Comparison of ENCODE assay signal across 41 cellular contexts in the genomic region with DNA sequence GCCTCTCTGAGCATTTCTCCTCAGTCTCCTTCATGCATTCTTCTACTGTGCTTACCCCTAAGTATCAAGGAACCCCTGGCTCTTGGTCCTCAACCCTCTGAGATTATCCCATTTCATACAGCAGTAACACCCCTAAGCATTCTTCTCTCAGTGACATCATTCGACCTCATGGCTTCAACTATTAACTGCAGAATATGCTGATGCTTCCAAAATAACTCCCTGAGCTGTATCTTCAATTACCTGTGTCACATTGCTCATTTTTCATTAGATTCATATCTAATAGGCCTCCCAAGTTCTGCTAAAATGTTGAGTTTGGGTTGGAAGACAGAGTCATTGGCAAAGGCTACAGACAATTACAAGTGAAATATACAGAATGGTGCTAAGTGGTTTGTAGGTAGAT. TPM values are rescaled to one million over a fixed set of nuclear protein-coding genes. Genes with fewer than 3 reads are reported as not detected.
DNase-seq lines count a peak whose midpoint lies in the region; ATAC-seq, FAIRE-seq and TF ChIP-seq lines count a peak whose summit lies in the region.
"Had no signal": no experiment of that assay in that cellular context is flagged by ENCODE, and none has a peak within 500 bp of the region (broad histone marks: within the 10 kb centered on the region; RNA-seq: fewer than 3 reads in every experiment).

No MANE protein-coding gene starts in this region.

- peaks cover 8% of the 10 kb centered on the region for H3K36me3 Mint-ChIP-seq in Calu3 (ENCODE audit: insufficient read depth, unreplicated experiment)
- H3K36me3 Mint-ChIP-seq: CD14-positive monocyte; CD4-positive, alpha-beta memory T cell; CD4-positive, CD25-positive, alpha-beta regulatory T cell; CD8-positive, alpha-beta memory T cell; CD8-positive, alpha-beta T cell had no signal

- TF ChIP-seq RAD21 in HepG2 (CRISPR knock-in tag; IDR thresholded peaks at IDR 0.05) (no peak), A549 (conservative IDR thresholded peaks at IDR 0.05 in 1 of 2, IDR thresholded peaks at IDR 0.05 in 1 of 2) (no peak), K562 (CRISPR knock-in tag; conservative IDR thresholded peaks at IDR 0.05 in 1 of 2, IDR thresholded peaks at IDR 0.05 in 1 of 2) (no peak)

- H3K4me1 ChIP-seq in HepG2 (ENCODE audit: insufficient read depth, low read length): peaks cover 15% of the 10 kb centered on the region
- H3K4me1 ChIP-seq in right lobe of liver: peaks cover 0 to 7% (median 0%) of the 10 kb centered on the region in 4 donors
- peaks cover 30% of the 10 kb centered on the region for H3K4me1 ChIP-seq in A549
- H3K4me1 ChIP-seq in K562 (replicated peaks in 1 of 2; ENCODE audit: control insufficient read depth in 2 of 2, insufficient read depth in 2 of 2, low read length in 2 of 2): no peaks in the 10 kb centered on the region
- H3K4me1 ChIP-seq: BE2C, Caco-2 had no signal

- H3K27me3 ChIP-seq in HepG2 (ENCODE audit: control insufficient read depth in 1 of 2, insufficient read depth in 2 of 2, low read length in 2 of 2) (peaks cover 0 to 8% of the 10 kb centered on the region in 2 experiments; a peak in 1 of 5 replicates), right lobe of liver (no peaks in the 10 kb centered on the region), K562 (ENCODE audit: control insufficient read depth in 2 of 2, insufficient read depth in 2 of 2, low read length in 2 of 2) (peaks cover 27 to 39% of the 10 kb centered on the region in 2 experiments)
- H3K27me3 ChIP-seq: BLaER1; BLaER1 treated with 17β-estradiol and CSF1 and Interleukin-3, amounts not matched to agents 10 nM and 100 nM had no signal

- H3K9me3 ChIP-seq in HepG2 (ENCODE audit: low read length) (no peaks in the 10 kb centered on the region), right lobe of liver (no peaks in the 10 kb centered on the region), A549 (no peaks in the 10 kb centered on the region), K562 (replicated peaks; ENCODE audit: control insufficient read depth, insufficient read depth, low read depth, low read length) (no peaks in the 10 kb centered on the region)
- H3K9me3 ChIP-seq: BE2C; BLaER1; BLaER1 treated with 17β-estradiol and CSF1 and Interleukin-3, amounts not matched to agents 10 nM and 100 nM; Caco-2 had no signal

- in situ Hi-C loops in HepG2 (cut with HindIII; ENCODE audit: extremely low pct_ligation_motif_present, low pct_unique_long_range_greater_than_20kb) (no loop called here), K562 (cut with MboI) (loop anchor here (25.0 kb wide), 1 partner anchor 871 kb away; no protein-coding TSS in a partner anchor)

- H2AFZ ChIP-seq in HepG2 (ENCODE audit: low read length) (no peak overlapping the region), K562 (ENCODE audit: low read depth, low read length) (no peak overlapping the region)

- H4K20me1 ChIP-seq in HepG2 (ENCODE audit: insufficient read depth, low read length) (no peaks in the 10 kb centered on the region), K562 (replicated peaks; ENCODE audit: control insufficient read depth, insufficient read depth, low read length) (no peaks in the 10 kb centered on the region)
- H4K20me1 ChIP-seq: BLaER1; BLaER1 treated with 17β-estradiol and CSF1 and Interleukin-3, amounts not matched to agents 10 nM and 100 nM had no signal

- no peak for TF ChIP-seq POLR2A in HepG2 (IDR thresholded peaks at IDR 0.05; ENCODE audit: insufficient read depth in 1 of 2, low read depth in 2 of 2, low read length in 2 of 2)
- TF ChIP-seq POLR2A in right lobe of liver (IDR thresholded peaks at IDR 0.05): no peak
- no peak for TF ChIP-seq POLR2A in A549 (IDR thresholded peaks at IDR 0.05; ENCODE audit: low read length)
- no peak for TF ChIP-seq POLR2A in K562 (conservative IDR thresholded peaks at IDR 0.05)

- DNase-seq in HepG2 (ENCODE audit: low spot score): no peak
- DNase-seq in right lobe of liver: no peak
- no peak for DNase-seq in A549 (ENCODE audit: low read depth in 1 of 2, low spot score in 1 of 2)
- DNase-seq in Calu3: no peak
- DNase-seq in K562 (ENCODE audit: extremely low read depth in 1 of 4, low spot score in 3 of 4): no peak
- DNase-seq in NCI-H2081 (lab: John Stamatoyannopoulos, UW): no peak
- no peak for DNase-seq in activated gamma-delta T cell treated with Interleukin-2 at 50 U/mL for 16 hours
- DNase-seq: 8988T; ACHN; AML-193; BE2C; C1 segment of cervical spinal cord; Caco-2; CD4-positive, alpha-beta memory T cell; CD4-positive, alpha-beta T cell; CD4-positive, CD25-positive, alpha-beta regulatory T cell; CD8-positive, alpha-beta memory T cell; CD8-positive, alpha-beta T cell; COR-L47; DMS 273 treated with DMSO at 0.1 percent for 48 hours; DMS153; DMS53; DMS79; DMS79 treated with DMSO at 0.1 percent for 48 hours; DND-41; EL had no signal

- H3K27ac ChIP-seq in HepG2 (ENCODE audit: extremely low read length, insufficient read depth, low read length) (no peak overlapping the region), right lobe of liver (no peak overlapping the region), A549 (no peak overlapping the region; a peak in 1 of 6 replicates), K562 (ENCODE audit: extremely low read depth, low read depth, low read length) (no peak overlapping the region)
- H3K27ac ChIP-seq: 22Rv1; BLaER1; BLaER1 treated with 17β-estradiol and CSF1 and Interleukin-3, amounts not matched to agents 10 nM and 100 nM; C4-2B had no signal

- H3K79me2 ChIP-seq in HepG2 (ENCODE audit: insufficient read depth, low read length): no peaks in the 10 kb centered on the region
- no peaks in the 10 kb centered on the region for H3K79me2 ChIP-seq in K562 (ENCODE audit: control insufficient read depth, insufficient read depth, low read length)

- CTCF ChIA-PET in HepG2 (lab: Yijun Ruan, JAX; ENCODE audit: low intra/inter-chr PET ratio, low total read pairs) (no interaction called here), A549 (lab: Yijun Ruan, JAX) (interaction anchor here (1.0 to 2.0 kb wide), 6 partner anchors 9 to 524 kb away, joined by 3 to 8 read pairs (median 3); no protein-coding TSS in a partner anchor), Calu3 (lab: Charles Lee) (interaction anchor here (0.6 kb wide), 1 partner anchor 10 kb away, joined by 4 read pairs; no protein-coding TSS in a partner anchor), K562 (lab: Yijun Ruan, JAX; ENCODE audit: low intra/inter-chr PET ratio) (no interaction called here)

- H3K9me1 ChIP-seq in K562 (ENCODE audit: control insufficient read depth, insufficient read depth, low read length): no peaks in the 10 kb centered on the region

- H3K4me3 Mint-ChIP-seq in Calu3 (ENCODE audit: low read depth, unreplicated experiment): no peak overlapping the region
- H3K4me3 Mint-ChIP-seq: B cell; CD14-positive monocyte; CD4-positive, alpha-beta memory T cell; CD4-positive, alpha-beta T cell; CD4-positive, CD25-positive, alpha-beta regulatory T cell; CD8-positive, alpha-beta memory T cell; CD8-positive, alpha-beta T cell had no signal

- H3K9ac ChIP-seq in HepG2 (ENCODE audit: insufficient read depth, low read depth, low read length): no peak overlapping the region
- no peak overlapping the region for H3K9ac ChIP-seq in K562 (ENCODE audit: insufficient read depth in 1 of 2, low read depth in 2 of 2, low read length in 2 of 2)
- H3K9ac ChIP-seq: BLaER1; BLaER1 treated with 17β-estradiol and CSF1 and Interleukin-3, amounts not matched to agents 10 nM and 100 nM had no signal

- H3K4me1 Mint-ChIP-seq in Calu3 (ENCODE audit: low read depth, unreplicated experiment): peaks cover 80% of the 10 kb centered on the region
- H3K4me1 Mint-ChIP-seq: CD4-positive, CD25-positive, alpha-beta regulatory T cell; CD8-positive, alpha-beta memory T cell had no signal

- H3K27me3 Mint-ChIP-seq in Calu3 (ENCODE audit: unreplicated experiment): no peaks in the 10 kb centered on the region

- POLR2A ChIA-PET in HepG2 (lab: Yijun Ruan, JAX): no interaction called here
- POLR2A ChIA-PET in A549 (lab: Yijun Ruan, JAX): no interaction called here
- POLR2A ChIA-PET in K562 (lab: Yijun Ruan, JAX): interaction anchor here (0.6 to 0.7 kb wide), 2 partner anchors 413 to 606 kb away, joined by 3 to 4 read pairs; no protein-coding TSS in a partner anchor

- no peak overlapping the region for H3K4me2 ChIP-seq in HepG2 (ENCODE audit: low read depth, low read length)
- H3K4me2 ChIP-seq in A549: no peak overlapping the region
- H3K4me2 ChIP-seq in K562 (ENCODE audit: insufficient read depth, low read length): no peak overlapping the region
- H3K4me2 ChIP-seq: BLaER1; BLaER1 treated with 17β-estradiol and CSF1 and Interleukin-3, amounts not matched to agents 10 nM and 100 nM had no signal

- H3K27ac Mint-ChIP-seq in Calu3 (ENCODE audit: unreplicated experiment): peak overlapping the region; percentile 3
- H3K27ac Mint-ChIP-seq: B cell; CD14-positive monocyte; CD4-positive, alpha-beta memory T cell; CD4-positive, alpha-beta T cell; CD4-positive, CD25-positive, alpha-beta regulatory T cell; CD8-positive, alpha-beta memory T cell; CD8-positive, alpha-beta T cell had no signal

- H3K4me3 ChIP-seq in HepG2 (replicated peaks in 1 of 3; ENCODE audit: insufficient read depth in 1 of 3, low read depth in 2 of 3, low read length in 3 of 3): no peak overlapping the region
- no peak overlapping the region for H3K4me3 ChIP-seq in right lobe of liver
- no peak overlapping the region for H3K4me3 ChIP-seq in A549
- H3K4me3 ChIP-seq in K562: no peak overlapping the region
- H3K4me3 ChIP-seq: BLaER1; BLaER1 treated with 17β-estradiol and CSF1 and Interleukin-3, amounts not matched to agents 10 nM and 100 nM had no signal

- H3K36me3 ChIP-seq in HepG2 (replicated peaks in 1 of 2; ENCODE audit: control insufficient read depth in 1 of 2, insufficient read depth in 2 of 2, low read length in 2 of 2): no peaks in the 10 kb centered on the region
- no peaks in the 10 kb centered on the region for H3K36me3 ChIP-seq in right lobe of liver
- no peaks in the 10 kb centered on the region for H3K36me3 ChIP-seq in K562 (ENCODE audit: control insufficient read depth, insufficient read depth, low read length)
- H3K36me3 ChIP-seq: BE2C; BLaER1; BLaER1 treated with 17β-estradiol and CSF1 and Interleukin-3, amounts not matched to agents 10 nM and 100 nM had no signal

- FAIRE-seq in HepG2 (lab: Jason Lieb, UNC) (no peak), A549 (lab: Jason Lieb, UNC) (no peak), K562 (lab: Jason Lieb, UNC) (no peak)
- FAIRE-seq: A204.1, D721Med had no signal

- H3K9me3 Mint-ChIP-seq in Calu3 (ENCODE audit: low read depth, unreplicated experiment): peaks cover 9% of the 10 kb centered on the region
- H3K9me3 Mint-ChIP-seq: CD4-positive, alpha-beta T cell; CD4-positive, CD25-positive, alpha-beta regulatory T cell; CD8-positive, alpha-beta memory T cell; CD8-positive, alpha-beta T cell had no signal

- WGBS in HepG2 (ENCODE audit: low lambda C conversion rate): 0% methylated on average over 1 of the region's 1 CpG
- 65% methylated on average over 1 of the region's 1 CpG for whole genome bisulfite sequencing in right lobe of liver (ENCODE audit: insufficient coverage, low coverage, low lambda C conversion rate, missing lambda C conversion rate)
- WGBS in A549 (ENCODE audit: missing lambda C conversion rate): 30% methylated on average over 1 of the region's 1 CpG
- 0% methylated on average over 1 of the region's 1 CpG for WGBS in K562 (ENCODE audit: insufficient coverage, low coverage, missing lambda C conversion rate)

- intact Hi-C loops in HepG2 (cut with micrococcal nuclease; ENCODE audit: unreplicated experiment): no loop called here
- intact Hi-C loops in right lobe of liver (cut with DNase I): no loop called here
- intact Hi-C loops in Calu3 (cut with micrococcal nuclease; ENCODE audit: unreplicated experiment): no loop called here
- intact Hi-C loops in K562 (cut with micrococcal nuclease): no loop called here

- TF ChIP-seq EP300 in HepG2 (IDR thresholded peaks at IDR 0.05; ENCODE audit: low read depth in 2 of 2, low read length in 2 of 2): no peak
- no peak for TF ChIP-seq EP300 in HepG2 (CRISPR knock-in tag; IDR thresholded peaks at IDR 0.05; ENCODE audit: borderline replicate concordance)
- TF ChIP-seq EP300 in A549 (IDR thresholded peaks at IDR 0.05): no peak
- no peak for TF ChIP-seq EP300 in K562 (IDR thresholded peaks at IDR 0.05; ENCODE audit: low read length)

- ATAC-seq in HepG2: no peak
- ATAC-seq in right lobe of liver: no peak
- ATAC-seq in A549: no peak
- ATAC-seq in K562: no peak
- ATAC-seq in GM18867 (IDR thresholded peaks at IDR 0.05; ENCODE audit: unreplicated experiment): no peak
- ATAC-seq: CD8-positive, alpha-beta T cell had no signal

- no peak for TF ChIP-seq CTCF in HepG2 (CRISPR knock-in tag; IDR thresholded peaks at IDR 0.05)
- no peak for TF ChIP-seq CTCF in right lobe of liver (IDR thresholded peaks at IDR 0.05)
- TF ChIP-seq CTCF in A549 (IDR thresholded peaks at IDR 0.05): no peak
- TF ChIP-seq CTCF in Calu3 (IDR thresholded peaks at IDR 0.05; ENCODE audit: unreplicated experiment): no peak
- TF ChIP-seq CTCF in K562 (IDR thresholded peaks at IDR 0.05 in 2 of 3, conservative IDR thresholded peaks at IDR 0.05 in 1 of 3; ENCODE audit: insufficient read depth in 2 of 3, low read depth in 1 of 3, low read length in 3 of 3): no peak

- BruUV-seq in HepG2 (replicated peaks; lab: Mats Ljungman, UMichigan) (no TSS peak), Calu3 (replicated peaks; lab: Mats Ljungman, UMichigan) (no TSS peak), K562 (replicated peaks; lab: Mats Ljungman, UMichigan) (no TSS peak)

RNA-seq across cellular contexts. Expression of a gene that starts 7.5 kb away (rescaled TPM):
- total RNA-seq in HepG2 (2016; rRNA removed; fragmentation: Illumina TruSeq; extraction: Trizol): 0.20 TPM in 1 of 2 replicates, not detected in the other
- not detected in 2 replicates for total RNA-seq in HepG2 (2016; cell fraction: cytosol; rRNA removed; fragmentation: Illumina TruSeq; extraction: Trizol; ENCODE audit: low read depth)
- total RNA-seq in HepG2 (2016; cell fraction: insoluble cytoplasmic fraction; rRNA removed; fragmentation: Illumina TruSeq; extraction: Trizol): 0.11 TPM in 1 of 2 replicates, not detected in the other
- not detected in 2 replicates for total RNA-seq in HepG2 (2016; cell fraction: membrane; rRNA removed; fragmentation: Illumina TruSeq; extraction: Trizol)
- 0.31 TPM in 1 of 2 replicates, not detected in the other for total RNA-seq in HepG2 (2016; cell fraction: nucleus; rRNA removed; fragmentation: Illumina TruSeq; extraction: Trizol)
- 0.25 TPM in 2 replicates for polyA plus RNA-seq in HepG2 (2011; rRNA removed)
- polyA plus RNA-seq in HepG2 (2011; cell fraction: cytosol; rRNA removed): 0.05 TPM in 1 of 2 replicates, not detected in the other
- 1.1 and 2.0 TPM in 2 replicates for polyA plus RNA-seq in HepG2 (2011; cell fraction: nucleus; rRNA removed)
- polyA plus RNA-seq in HepG2 (2012): 0.47 and 0.49 TPM in 2 replicates
- not detected in 2 replicates for polyA plus RNA-seq in HepG2 (2016; cell fraction: cytosol; fragmentation: Illumina TruSeq; extraction: Trizol; ENCODE audit: low read depth)
- polyA plus RNA-seq in HepG2 (2016; cell fraction: insoluble cytoplasmic fraction; fragmentation: Illumina TruSeq; extraction: Trizol; ENCODE audit: low read depth): not detected in 2 replicates
- polyA plus RNA-seq in HepG2 (2016; cell fraction: membrane; fragmentation: Illumina TruSeq; extraction: Trizol; ENCODE audit: low read depth): not detected in 2 replicates
- polyA plus RNA-seq in HepG2 (2016; cell fraction: nucleus; fragmentation: Illumina TruSeq; extraction: Trizol; ENCODE audit: insufficient read depth, low read depth): 1.4 TPM in 1 of 2 replicates, not detected in the other
- 0.58 TPM in 1 of 2 replicates, not detected in the other for polyA minus RNA-seq in HepG2 (2011; rRNA and poly(A)+ RNA removed; ENCODE audit: low replicate concordance)
- polyA minus RNA-seq in HepG2 (2011; cell fraction: cytosol; rRNA and poly(A)+ RNA removed): not detected in 2 replicates
- polyA minus RNA-seq in HepG2 (2011; cell fraction: nucleus; rRNA and poly(A)+ RNA removed): 0.87 and 1.0 TPM in 2 replicates
- total RNA-seq in right lobe of liver: 1 to 10 TPM in 1 of 6 experiments, under 1 TPM in 1, not detected in 4; 0.35 to 1.1 TPM
- 1.5 and 2.4 TPM in 2 replicates for polyA plus RNA-seq in A549 (2011; rRNA removed)
- polyA plus RNA-seq in A549 (2012; cell fraction: cytosol; rRNA removed): 0.13 and 0.25 TPM in 2 replicates
- polyA plus RNA-seq in A549 (2012; cell fraction: nucleus; rRNA removed): 1.5 and 2.3 TPM in 2 replicates
- polyA plus RNA-seq in A549 (2017; fragmentation: RNase III; extraction: RNeasy Plus Mini Kit Qiagen cat#74134 plus additional on column Dnase treatment): 0.20 to 0.51 TPM (median 0.39 TPM) in 3 replicates
- polyA minus RNA-seq in A549 (2011; rRNA and poly(A)+ RNA removed): 0.87 and 1.5 TPM in 2 replicates
- 108 and 158 TPM in 2 replicates for total RNA-seq in Calu3 (2022)
- total RNA-seq in K562 (2011; cell fraction: chromatin; rRNA removed; ENCODE audit: low replicate concordance): not detected in 2 replicates
- total RNA-seq in K562 (2011; cell fraction: nucleolus; rRNA removed): not detected in 2 replicates
- not detected in 2 replicates for total RNA-seq in K562 (2011; cell fraction: nucleoplasm; rRNA removed)
- total RNA-seq in K562 (2014; rRNA removed): not detected in 2 replicates
- total RNA-seq in K562 (2014; rRNA removed; fragmentation: Illumina TruSeq; extraction: Trizol): not detected in 2 replicates
- not detected in 2 replicates for total RNA-seq in K562 (2015; rRNA removed; fragmentation: Illumina TruSeq; extraction: Trizol)
- total RNA-seq in K562 (2021): not detected in 2 replicates
- 0.06 TPM in 1 of 2 replicates, not detected in the other for polyA plus RNA-seq in K562 (2011; rRNA removed)
- not detected in 2 replicates for polyA plus RNA-seq in K562 (2011; cell fraction: cytosol; rRNA removed)
- polyA plus RNA-seq in K562 (2011; cell fraction: nucleus; rRNA removed): not detected in 2 replicates
- polyA plus RNA-seq in K562 (2012): not detected in 2 replicates
- polyA plus RNA-seq in K562 (2014; fragmentation: Illumina TruSeq; extraction: Trizol): not detected in 2 replicates
- polyA plus RNA-seq in K562 (2014; fragmentation: Nextera tagmentation; extraction: Ambion mirVana): not detected
- not detected in 2 replicates for polyA plus RNA-seq in K562 (2014; rRNA removed)
- not detected in 2 replicates for polyA minus RNA-seq in K562 (2011; rRNA and poly(A)+ RNA removed)
- polyA minus RNA-seq in K562 (2011; cell fraction: cytosol; rRNA and poly(A)+ RNA removed): not detected in 2 replicates
- not detected in 2 replicates for polyA minus RNA-seq in K562 (2011; cell fraction: nucleus; rRNA and poly(A)+ RNA removed)
- total RNA-seq: A172; A673; CD8-positive, alpha-beta memory T cell; Daoy; G401 had no signal
- polyA plus RNA-seq: AG04450; BJ; CD14-positive monocyte; CD8-positive, alpha-beta memory T cell had no signal

RNA-seq across cellular contexts. Expression of a gene that starts 54.4 kb away (rescaled TPM):
- total RNA-seq in HepG2 (2016; rRNA removed; fragmentation: Illumina TruSeq; extraction: Trizol): 6.2 and 7.8 TPM in 2 replicates
- 2.0 and 2.6 TPM in 2 replicates for total RNA-seq in HepG2 (2016; cell fraction: cytosol; rRNA removed; fragmentation: Illumina TruSeq; extraction: Trizol; ENCODE audit: low read depth)
- 6.2 and 7.8 TPM in 2 replicates for total RNA-seq in HepG2 (2016; cell fraction: insoluble cytoplasmic fraction; rRNA removed; fragmentation: Illumina TruSeq; extraction: Trizol)
- total RNA-seq in HepG2 (2016; cell fraction: membrane; rRNA removed; fragmentation: Illumina TruSeq; extraction: Trizol): 5.4 and 5.5 TPM in 2 replicates
- total RNA-seq in HepG2 (2016; cell fraction: nucleus; rRNA removed; fragmentation: Illumina TruSeq; extraction: Trizol): 4.8 and 5.3 TPM in 2 replicates
- 7.4 and 10.8 TPM in 2 replicates for polyA plus RNA-seq in HepG2 (2011; rRNA removed)
- polyA plus RNA-seq in HepG2 (2011; cell fraction: cytosol; rRNA removed): 3.5 and 4.8 TPM in 2 replicates
- 27.6 and 31.4 TPM in 2 replicates for polyA plus RNA-seq in HepG2 (2011; cell fraction: nucleus; rRNA removed)
- polyA plus RNA-seq in HepG2 (2012): 7.0 and 8.4 TPM in 2 replicates
- polyA plus RNA-seq in HepG2 (2016; cell fraction: cytosol; fragmentation: Illumina TruSeq; extraction: Trizol; ENCODE audit: low read depth): 2.3 and 2.7 TPM in 2 replicates
- polyA plus RNA-seq in HepG2 (2016; cell fraction: insoluble cytoplasmic fraction; fragmentation: Illumina TruSeq; extraction: Trizol; ENCODE audit: low read depth): 8.9 and 9.2 TPM in 2 replicates
- polyA plus RNA-seq in HepG2 (2016; cell fraction: membrane; fragmentation: Illumina TruSeq; extraction: Trizol; ENCODE audit: low read depth): 4.9 and 5.3 TPM in 2 replicates
- 9.2 and 12.8 TPM in 2 replicates for polyA plus RNA-seq in HepG2 (2016; cell fraction: nucleus; fragmentation: Illumina TruSeq; extraction: Trizol; ENCODE audit: insufficient read depth, low read depth)
- 5.0 and 63.8 TPM in 2 replicates for polyA minus RNA-seq in HepG2 (2011; rRNA and poly(A)+ RNA removed; ENCODE audit: low replicate concordance)
- polyA minus RNA-seq in HepG2 (2011; cell fraction: cytosol; rRNA and poly(A)+ RNA removed): 4.1 and 4.3 TPM in 2 replicates
- polyA minus RNA-seq in HepG2 (2011; cell fraction: nucleus; rRNA and poly(A)+ RNA removed): 7.7 and 11.3 TPM in 2 replicates
- total RNA-seq in right lobe of liver: 10 to 100 TPM; 17.5 to 53.1 (median 33.1) TPM
- 199 and 217 TPM in 2 replicates for polyA plus RNA-seq in A549 (2011; rRNA removed)
- 132 and 138 TPM in 2 replicates for polyA plus RNA-seq in A549 (2012; cell fraction: cytosol; rRNA removed)
- 115 and 134 TPM in 2 replicates for polyA plus RNA-seq in A549 (2012; cell fraction: nucleus; rRNA removed)
- polyA plus RNA-seq in A549 (2017; fragmentation: RNase III; extraction: RNeasy Plus Mini Kit Qiagen cat#74134 plus additional on column Dnase treatment): 285 to 327 TPM (median 300 TPM) in 3 replicates
- 153 and 163 TPM in 2 replicates for polyA minus RNA-seq in A549 (2011; rRNA and poly(A)+ RNA removed)
- total RNA-seq in Calu3 (2022): 250 and 266 TPM in 2 replicates
- total RNA-seq in K562 (2011; cell fraction: chromatin; rRNA removed; ENCODE audit: low replicate concordance): 180 and 218 TPM in 2 replicates
- total RNA-seq in K562 (2011; cell fraction: nucleolus; rRNA removed): 119 and 120 TPM in 2 replicates
- 132 and 165 TPM in 2 replicates for total RNA-seq in K562 (2011; cell fraction: nucleoplasm; rRNA removed)
- 116 and 157 TPM in 2 replicates for total RNA-seq in K562 (2014; rRNA removed)
- 80.4 and 84.2 TPM in 2 replicates for total RNA-seq in K562 (2014; rRNA removed; fragmentation: Illumina TruSeq; extraction: Trizol)
- total RNA-seq in K562 (2015; rRNA removed; fragmentation: Illumina TruSeq; extraction: Trizol): 86.8 and 87.7 TPM in 2 replicates
- 94.8 and 101 TPM in 2 replicates for total RNA-seq in K562 (2021)
- polyA plus RNA-seq in K562 (2011; rRNA removed): 113 and 120 TPM in 2 replicates
- 55.7 and 58.0 TPM in 2 replicates for polyA plus RNA-seq in K562 (2011; cell fraction: cytosol; rRNA removed)
- polyA plus RNA-seq in K562 (2011; cell fraction: nucleus; rRNA removed): 254 and 312 TPM in 2 replicates
- 81.1 and 119 TPM in 2 replicates for polyA plus RNA-seq in K562 (2012)
- 92.6 and 102 TPM in 2 replicates for polyA plus RNA-seq in K562 (2014; fragmentation: Illumina TruSeq; extraction: Trizol)
- polyA plus RNA-seq in K562 (2014; fragmentation: Nextera tagmentation; extraction: Ambion mirVana): 10 to 100 TPM; 24.6 to 28.5 TPM
- polyA plus RNA-seq in K562 (2014; rRNA removed): 106 and 124 TPM in 2 replicates
- 114 and 116 TPM in 2 replicates for polyA minus RNA-seq in K562 (2011; rRNA and poly(A)+ RNA removed)
- polyA minus RNA-seq in K562 (2011; cell fraction: cytosol; rRNA and poly(A)+ RNA removed): 68.3 and 82.5 TPM in 2 replicates
- polyA minus RNA-seq in K562 (2011; cell fraction: nucleus; rRNA and poly(A)+ RNA removed): 63.0 and 87.3 TPM in 2 replicates

Comparison
In these comparisons a context has a peak if more than half of its experiments do, and no peak if none do; other contexts are left out.
1. RNA of a gene that starts 7.5 kb away (total RNA-seq): 108 to 158 TPM in Calu3; 0.35 to 1.1 TPM in right lobe of liver, 0.11 to 0.31 TPM in HepG2 and not detected in K562; every median in the first group is over 10 times any median in the second.
2. CTCF ChIA-PET loops: an anchor here in A549 (1.0 to 2.0 kb wide) and Calu3 (0.6 kb wide); none called in HepG2 and K562.